Comparison of ENCODE assay signal across 8 cellular contexts in genomic region chr14:77140937-77141591, GRCh38. TPM values are rescaled to one million over a fixed set of nuclear protein-coding genes. Genes with fewer than 3 reads are reported as not detected.
DNase-seq lines count a peak whose midpoint lies in the region; ATAC-seq and TF ChIP-seq lines count a peak whose summit lies in the region.

No MANE protein-coding gene starts in this region.

- no peak overlapping the region; the same call in 1 of the 2 replicates for H3K27ac ChIP-seq in HUES64 (ENCODE audit: low read depth, low read length)
- peak overlapping the region; percentile 84 for H3K27ac ChIP-seq in angular gyrus (ENCODE audit: low read depth, low read length)
- H3K27ac ChIP-seq in suprapubic skin = no peak overlapping the region

- H3K36me3 ChIP-seq in HUES64 (ENCODE audit: insufficient read depth, low read length) = peaks cover 12% of the 10 kb centered on the region; the same call in 1 of the 2 replicates
- H3K36me3 ChIP-seq in suprapubic skin = no peaks in the 10 kb centered on the region

- TF ChIP-seq CTCF in CD14-positive monocyte (IDR thresholded peaks at IDR 0.05) (peak; percentile 14), suprapubic skin (IDR thresholded peaks at IDR 0.05) (peak in 1 of 2 donors; percentile 36)

- no peak for TF ChIP-seq POLR2A in suprapubic skin (IDR thresholded peaks at IDR 0.05)

- H3K36me3 Mint-ChIP-seq in CD14-positive monocyte = peaks cover 0 to 1% of the 10 kb centered on the region in 2 donors
- no peaks in the 10 kb centered on the region for H3K36me3 Mint-ChIP-seq in activated CD4-positive, alpha-beta T cell treated with anti-CD3 and anti-CD28 coated beads, Interleukin-2, amount 10 ng/mL, durations not matched to agents 24 days and 14 days (ENCODE audit: low read depth)

- DNase-seq in CD14-positive monocyte (ENCODE audit: low spot score) = no peak
- DNase-seq in iPS-NIHi11 (ENCODE audit: low spot score) = peak; percentile 90
- DNase-seq in suprapubic skin (ENCODE audit: low spot score in 2 of 2) = no peak
- DNase-seq in activated gamma-delta T cell (lab: John Stamatoyannopoulos, UW) = no peak
- no peak for DNase-seq in activated CD4-positive, alpha-beta T cell treated with anti-CD3 and anti-CD28 coated beads, Interleukin-2, amount 10 ng/mL, durations not matched to agents 24 days and 14 days

- H3K27me3 ChIP-seq in HUES64 (ENCODE audit: insufficient read depth, low read length) (peaks cover 58% of the 10 kb centered on the region), suprapubic skin (peaks cover 98% of the 10 kb centered on the region)

- H3K9ac ChIP-seq in HUES64 (ENCODE audit: low read depth, low read length) = peak overlapping the region; percentile 46

- H3K27me3 Mint-ChIP-seq in CD14-positive monocyte (ENCODE audit: low read depth in 3 of 3) = peaks cover 64 to 86% (median 75%) of the 10 kb centered on the region in 3 donors
- peaks cover 70% of the 10 kb centered on the region for H3K27me3 Mint-ChIP-seq in activated CD4-positive, alpha-beta T cell treated with anti-CD3 and anti-CD28 coated beads, Interleukin-2, amount 10 ng/mL, durations not matched to agents 24 days and 14 days

- H3K27ac Mint-ChIP-seq in CD14-positive monocyte = no peak overlapping the region
- H3K27ac Mint-ChIP-seq in activated CD4-positive, alpha-beta T cell treated with anti-CD3 and anti-CD28 coated beads, Interleukin-2, amount 10 ng/mL, durations not matched to agents 24 days and 14 days = no peak overlapping the region

- no peak for ATAC-seq in GM18909 (IDR thresholded peaks at IDR 0.05; ENCODE audit: poor library complexity, unreplicated experiment)

- intact Hi-C loops in CD14-positive monocyte (cut with micrococcal nuclease) = no loop called here
- intact Hi-C loops in activated CD4-positive, alpha-beta T cell treated with anti-CD3 and anti-CD28 coated beads, Interleukin-2, amount 10 ng/mL, durations not matched to agents 24 days and 14 days (cut with micrococcal nuclease) = no loop called here

- peak overlapping the region in 1 of 2 donors; percentile 78 for H3K4me3 Mint-ChIP-seq in CD14-positive monocyte
- no peak overlapping the region for H3K4me3 Mint-ChIP-seq in activated CD4-positive, alpha-beta T cell treated with anti-CD3 and anti-CD28 coated beads, Interleukin-2, amount 10 ng/mL, durations not matched to agents 24 days and 14 days

- peaks cover 15% of the 10 kb centered on the region for H3K4me1 Mint-ChIP-seq in CD14-positive monocyte
- peaks cover 8% of the 10 kb centered on the region for H3K4me1 Mint-ChIP-seq in activated CD4-positive, alpha-beta T cell treated with anti-CD3 and anti-CD28 coated beads, Interleukin-2, amount 10 ng/mL, durations not matched to agents 24 days and 14 days

- TF ChIP-seq EP300 in suprapubic skin (IDR thresholded peaks at IDR 0.05) = no peak

- no peaks in the 10 kb centered on the region for H3K9me3 ChIP-seq in HUES64 (ENCODE audit: insufficient read depth, low read depth, low read length)
- no peaks in the 10 kb centered on the region for H3K9me3 ChIP-seq in suprapubic skin

- H3K9me3 Mint-ChIP-seq in CD14-positive monocyte = peaks cover 0 to 11% (median 6%) of the 10 kb centered on the region in 7 donors
- H3K9me3 Mint-ChIP-seq in activated CD4-positive, alpha-beta T cell treated with anti-CD3 and anti-CD28 coated beads, Interleukin-2, amount 10 ng/mL, durations not matched to agents 24 days and 14 days = no peaks in the 10 kb centered on the region

- H3K4me1 ChIP-seq in HUES64 (ENCODE audit: insufficient read depth, low read length) (peaks cover 42% of the 10 kb centered on the region), suprapubic skin (peaks cover 27% of the 10 kb centered on the region)

- WGBS in HUES64 = under 1% methylated on average over 73 of the region's 73 CpGs
- WGBS in suprapubic skin = 0% methylated on average over 3 of the region's 73 CpGs

- H3K4me3 ChIP-seq in HUES64 (ENCODE audit: low read length) (peak overlapping the region; percentile 55), suprapubic skin (peak overlapping the region; percentile 46)

RNA-seq across cellular contexts. Expression of gene ZDHHC22, which starts 0.5 kb away (rescaled TPM):
- polyA plus RNA-seq in CD14-positive monocyte = not detected
- 19.1 TPM for polyA plus RNA-seq in HUES64 (2013, experiment 1 of 2)
- polyA plus RNA-seq in HUES64 (2013, experiment 2 of 2) = 16.3 TPM
- total RNA-seq in suprapubic skin = not detected
- total RNA-seq in activated CD4-positive, alpha-beta T cell treated with anti-CD3 and anti-CD28 coated beads, Interleukin-2, amount 10 ng/mL, durations not matched to agents 24 days and 14 days = not detected in 2 replicates

RNA-seq across cellular contexts. Expression of gene TMEM63C, which starts 40.5 kb away (rescaled TPM):
- polyA plus RNA-seq in CD14-positive monocyte = under 1 TPM in 1 of 2 donors, not detected in 1; 0.78 TPM
- 1.6 TPM for polyA plus RNA-seq in HUES64 (2013, experiment 1 of 2)
- polyA plus RNA-seq in HUES64 (2013, experiment 2 of 2) = 2.4 TPM
- total RNA-seq in suprapubic skin = 10 to 100 TPM; 12.3 to 32.8 (median 19.9) TPM
- 1.3 and 2.3 TPM in 2 replicates for total RNA-seq in activated CD4-positive, alpha-beta T cell treated with anti-CD3 and anti-CD28 coated beads, Interleukin-2, amount 10 ng/mL, durations not matched to agents 24 days and 14 days

RNA-seq across cellular contexts. Expression of gene CIPC, which starts 43.0 kb away (rescaled TPM):
- polyA plus RNA-seq in CD14-positive monocyte = 10 to 100 TPM in 1 of 2 donors, 1 to 10 TPM in 1; 4.4 to 11.2 TPM
- 17.7 TPM for polyA plus RNA-seq in HUES64 (2013, experiment 1 of 2)
- 16.9 TPM for polyA plus RNA-seq in HUES64 (2013, experiment 2 of 2)
- total RNA-seq in suprapubic skin = 10 to 100 TPM; 47.2 to 79.0 (median 53.9) TPM
- 12.7 and 14.0 TPM in 2 replicates for total RNA-seq in activated CD4-positive, alpha-beta T cell treated with anti-CD3 and anti-CD28 coated beads, Interleukin-2, amount 10 ng/mL, durations not matched to agents 24 days and 14 days
